In genomic region chr2:178238144-178238521, GRCh38 we compare ENCODE assay signal across 22 cellular contexts. TPM values are rescaled to one million over a fixed set of nuclear protein-coding genes. Genes with fewer than 3 reads are reported as not detected.
DNase-seq lines count a peak whose midpoint lies in the region; ATAC-seq lines count a peak whose summit lies in the region.
"Had no signal": no experiment of that assay in that cellular context is flagged by ENCODE, and none has a peak within 500 bp of the region (broad histone marks: within the 10 kb centered on the region; RNA-seq: fewer than 3 reads in every experiment).

No MANE protein-coding gene starts in this region.

- no peak overlapping the region for H3K9ac ChIP-seq in adipocyte (ENCODE audit: low read length)
- H3K9ac ChIP-seq: BLaER1 treated with 17β-estradiol and CSF1 and Interleukin-3, amounts not matched to agents 10 nM and 100 nM had no signal

- H3K4me3 ChIP-seq in adipocyte (ENCODE audit: low read length): no peak overlapping the region
- H3K4me3 ChIP-seq: BLaER1 treated with 17β-estradiol and CSF1 and Interleukin-3, amounts not matched to agents 10 nM and 100 nM; body of pancreas; esophagus muscularis mucosa; hepatocyte; testis had no signal

- peaks cover 16% of the 10 kb centered on the region for H3K4me1 ChIP-seq in adipocyte (ENCODE audit: control insufficient read depth, insufficient read depth, low read length)

- H3K9me3 ChIP-seq in adipocyte (ENCODE audit: control insufficient read depth, low read length): no peaks in the 10 kb centered on the region
- H3K9me3 ChIP-seq: BLaER1 treated with 17β-estradiol and CSF1 and Interleukin-3, amounts not matched to agents 10 nM and 100 nM; body of pancreas; esophagus muscularis mucosa; testis had no signal

- DNase-seq in A172 (ENCODE audit: low spot score) (peak; percentile 60), LHCN-M2 (ENCODE audit: low read depth) (peak; percentile 62), adipocyte (ENCODE audit: low read depth) (peak; percentile 19), fibroblast of peridontal ligament (ENCODE audit: extremely low read depth) (peak; percentile 56), nucleus accumbens (lab: John Stamatoyannopoulos, UW) (no peak), occipital lobe (lab: John Stamatoyannopoulos, UW) (no peak)
- no peak for DNase-seq in stimulated activated CD4-positive, alpha-beta T cell treated with anti-CD3 and anti-CD28 coated beads, Interleukin-4, amount 100 ng/mL, for 24 hours
- DNase-seq: 8988T; activated B cell treated with CpG ODN at 0.5 μM for 24 hours; activated CD8-positive, alpha-beta T cell treated with anti-CD3 and anti-CD28 coated beads, Interleukin-2, amount 10 ng/mL, durations not matched to agents 7 days and 5 days; activated T-cell treated with anti-CD3 and anti-CD28 coated beads, Interleukin-2, amount 50 U/mL, for 4 hours; body of pancreas; NK-92 treated with Interleukin-12 subunit alpha and Interleukin-12 subunit beta, amount 100 ng/mL, for 24 hours; Right ventricle myocardium superior; stimulated activated CD4-positive, alpha-beta T cell treated with anti-CD3 and anti-CD28 coated beads, Interleukin-12 subunit alpha, Interleukin-12 subunit beta, amount 100 ng/mL, for 4 hours; T-helper 17 cell; testis had no signal

- ATAC-seq in GM21360 (IDR thresholded peaks at IDR 0.05; ENCODE audit: unreplicated experiment): no peak
- ATAC-seq: activated CD8-positive, alpha-beta T cell treated with anti-CD3 and anti-CD28 coated beads, Interleukin-2, amount 10 ng/mL, durations not matched to agents 7 days and 5 days; activated naive CD4-positive, alpha-beta T cell treated with anti-CD3 and anti-CD28 coated beads, Interleukin-2, amount 50 U/mL, for 72 hours; activated T-cell treated with anti-CD3 and anti-CD28 coated beads, Interleukin-2, amount 50 U/mL, for 4 hours; body of pancreas; T-helper 17 cell had no signal

- H3K36me3 ChIP-seq in adipocyte (ENCODE audit: control insufficient read depth, insufficient read depth, low read length, severe bottlenecking): no peaks in the 10 kb centered on the region
- H3K36me3 ChIP-seq: BLaER1 treated with 17β-estradiol and CSF1 and Interleukin-3, amounts not matched to agents 10 nM and 100 nM; esophagus muscularis mucosa had no signal

- H3K27me3 ChIP-seq in adipocyte (replicated peaks; ENCODE audit: control insufficient read depth, insufficient read depth, low read length): no peaks in the 10 kb centered on the region
- H3K27me3 ChIP-seq: BLaER1 treated with 17β-estradiol and CSF1 and Interleukin-3, amounts not matched to agents 10 nM and 100 nM; body of pancreas; esophagus muscularis mucosa; hepatocyte; testis had no signal

RNA-seq across cellular contexts. Expression of gene OSBPL6, which starts 43.8 kb away (rescaled TPM):
- total RNA-seq in A172 (2014; rRNA removed; shearing (Covaris generic)): 2.8 and 3.1 TPM in 2 replicates
- total RNA-seq in LHCN-M2 (2014; rRNA removed) (12.2 and 18.1 TPM in 2 replicates), occipital lobe (22.3 TPM)
- polyA plus RNA-seq in LHCN-M2 (2012): 4.4 TPM
- total RNA-seq: activated B cell treated with CpG ODN at 0.5 μM for 24 hours had no signal

Comparison
In these comparisons a context has a peak if more than half of its experiments do, and no peak if none do; other contexts are left out.
1. DNase-seq: peak in A172 (single experiment), LHCN-M2 (single experiment), adipocyte (single experiment) and fibroblast of peridontal ligament (single experiment); none in nucleus accumbens (0 of 56), stimulated activated CD4-positive, alpha-beta T cell treated with anti-CD3 and anti-CD28 coated beads, Interleukin-4, amount 100 ng/mL, for 24 hours (single experiment) and occipital lobe (single experiment).